In genomic region chr17:77854759-77855745, GRCh38 we compare ENCODE assay signal across 1 cellular context.
TF ChIP-seq lines count a peak whose summit lies in the region.

No MANE protein-coding gene starts in this region.

TF ChIP-seq in H1, 55 proteins besides CTCF, POLR2A, EP300 and RAD21:
- no peak for TF ChIP-seq USF2 (IDR thresholded peaks at IDR 0.05; ENCODE audit: low read length)
- no peak for TF ChIP-seq TBP (IDR thresholded peaks at IDR 0.05; ENCODE audit: low read depth, low read length)
- TF ChIP-seq SIRT6 (IDR thresholded peaks at IDR 0.05; ENCODE audit: low read length): no peak
TF ChIP-seq in H1: peak in this region for 0.
